In genomic region chr11:13261600-13262061, GRCh38 we compare ENCODE assay signal across 9 cellular contexts. TPM values are rescaled to one million over a fixed set of nuclear protein-coding genes. Genes with fewer than 3 reads are reported as not detected.
DNase-seq lines count a peak whose midpoint lies in the region; ATAC-seq and TF ChIP-seq lines count a peak whose summit lies in the region.
"Had no signal": no experiment of that assay in that cellular context is flagged by ENCODE, and none has a peak within 500 bp of the region (broad histone marks: within the 10 kb centered on the region; RNA-seq: fewer than 3 reads in every experiment).

No MANE protein-coding gene starts in this region.

- no peaks in the 10 kb centered on the region for H3K27me3 Mint-ChIP-seq in HFFc6 (ENCODE audit: insufficient read depth)
- H3K27me3 Mint-ChIP-seq in activated T-cell treated with anti-CD3 and anti-CD28 coated beads, Interleukin-2, amount 50 U/mL, for 4 hours (ENCODE audit: low read depth), result peaks cover 10% of the 10 kb centered on the region

- peak; percentile 89 for DNase-seq in HFFc6
- DNase-seq in brain microvascular endothelial cell, result peak; percentile 70
- peak; percentile 82 for DNase-seq in kidney glomerular epithelial cell (lab: John Stamatoyannopoulos, UW)
- DNase-seq in thoracic aorta (ENCODE audit: low spot score), result no peak
- no peak for DNase-seq in activated T-cell treated with anti-CD3 and anti-CD28 coated beads, Interleukin-2, amount 50 U/mL, for 4 hours
- no peak for DNase-seq in stimulated activated CD4-positive, alpha-beta T cell treated with anti-CD3 and anti-CD28 coated beads, Interleukin-4, amount 100 ng/mL, for 4 hours
- DNase-seq: T-helper 9 cell had no signal

- peak; percentile 68 for ATAC-seq in thoracic aorta (ENCODE audit: insufficient number of reproducible peaks, low FRiP score, low read depth)
- ATAC-seq in activated T-cell treated with anti-CD3 and anti-CD28 coated beads, Interleukin-2, amount 50 U/mL, for 4 hours, result no peak
- ATAC-seq in HG03095 (IDR thresholded peaks at IDR 0.05; ENCODE audit: unreplicated experiment), result no peak
- ATAC-seq in HG02798 (IDR thresholded peaks at IDR 0.05; ENCODE audit: poor library complexity, unreplicated experiment), result no peak

- peaks cover 9 to 20% of the 10 kb centered on the region in 2 donors for H3K4me1 ChIP-seq in thoracic aorta (ENCODE audit: control insufficient read depth in 1 of 2, low read depth in 2 of 2)

- H3K27ac ChIP-seq in brain microvascular endothelial cell (peak overlapping the region; percentile 86), thoracic aorta (peak overlapping the region; percentile 24 to 51)

- H3K27ac Mint-ChIP-seq in HFFc6, result peak overlapping the region; percentile 98

- H3K36me3 ChIP-seq in brain microvascular endothelial cell (replicated peaks) (no peaks in the 10 kb centered on the region), thoracic aorta (no peaks in the 10 kb centered on the region)

- no peaks in the 10 kb centered on the region for H3K36me3 Mint-ChIP-seq in HFFc6 (ENCODE audit: low read depth)
- no peaks in the 10 kb centered on the region for H3K36me3 Mint-ChIP-seq in activated T-cell treated with anti-CD3 and anti-CD28 coated beads, Interleukin-2, amount 50 U/mL, for 4 hours (ENCODE audit: insufficient read depth)

- peaks cover 61% of the 10 kb centered on the region for H3K4me1 Mint-ChIP-seq in HFFc6 (ENCODE audit: low read depth)
- peaks cover 18% of the 10 kb centered on the region for H3K4me1 Mint-ChIP-seq in activated T-cell treated with anti-CD3 and anti-CD28 coated beads, Interleukin-2, amount 50 U/mL, for 4 hours (ENCODE audit: low read depth)

- no peaks in the 10 kb centered on the region for H3K9me3 ChIP-seq in thoracic aorta

- no peaks in the 10 kb centered on the region for H3K9me3 Mint-ChIP-seq in HFFc6
- no peaks in the 10 kb centered on the region for H3K9me3 Mint-ChIP-seq in activated T-cell treated with anti-CD3 and anti-CD28 coated beads, Interleukin-2, amount 50 U/mL, for 4 hours

- H3K27me3 ChIP-seq in brain microvascular endothelial cell (replicated peaks) (no peaks in the 10 kb centered on the region), thoracic aorta (replicated peaks; ENCODE audit: insufficient read depth) (no peaks in the 10 kb centered on the region)

- H3K4me3 ChIP-seq in brain microvascular endothelial cell (ENCODE audit: low read depth, low read length), result no peak overlapping the region
- peak overlapping the region; percentile 12 for H3K4me3 ChIP-seq in thoracic aorta

- TF ChIP-seq CTCF in HFFc6 (IDR thresholded peaks at IDR 0.05), result no peak
- TF ChIP-seq CTCF in brain microvascular endothelial cell (IDR thresholded peaks at IDR 0.05; ENCODE audit: low read depth, low read length, missing control alignments), result no peak
- no peak for TF ChIP-seq CTCF in thoracic aorta (IDR thresholded peaks at IDR 0.05)

- in situ Hi-C loops in brain microvascular endothelial cell (cut with HindIII; ENCODE audit: low pct_ligation_motif_present, low sequenced_read_pairs), result no loop called here

- H3K4me3 Mint-ChIP-seq in HFFc6, result peak overlapping the region; percentile 70
- H3K4me3 Mint-ChIP-seq in activated T-cell treated with anti-CD3 and anti-CD28 coated beads, Interleukin-2, amount 50 U/mL, for 4 hours, result no peak overlapping the region

RNA-seq across cellular contexts. Expression of gene BMAL1, which starts 16.0 kb away (rescaled TPM):
- 10 to 100 TPM in 1 of 6 experiments, 1 to 10 TPM in 5; 6.9 to 10.4 (median 7.5) TPM for total RNA-seq in HFFc6 (2021; fragmentation: NEBNext Ultra II Directional; extraction: Animal tissue kit (Norgen Biotek cat#: 25700))
- 10 to 100 TPM; 21.8 to 40.8 TPM for total RNA-seq in thoracic aorta
- total RNA-seq in activated T-cell treated with anti-CD3 and anti-CD28 coated beads, Interleukin-2, amount 50 U/mL, for 4 hours, result 10 to 100 TPM in 2 of 3 donors, 1 to 10 TPM in 1; 8.8 to 15.5 (median 14.0) TPM

Comparison
In these comparisons a context has a peak if more than half of its experiments do, and no peak if none do; other contexts are left out.
1. DNase-seq: peak in HFFc6 (single experiment), brain microvascular endothelial cell (single experiment) and kidney glomerular epithelial cell (single experiment); none in thoracic aorta (single experiment), activated T-cell treated with anti-CD3 and anti-CD28 coated beads, Interleukin-2, amount 50 U/mL, for 4 hours (single experiment) and stimulated activated CD4-positive, alpha-beta T cell treated with anti-CD3 and anti-CD28 coated beads, Interleukin-4, amount 100 ng/mL, for 4 hours (0 of 2).